Comparison of ENCODE assay signal across 23 cellular contexts in the genomic region with DNA sequence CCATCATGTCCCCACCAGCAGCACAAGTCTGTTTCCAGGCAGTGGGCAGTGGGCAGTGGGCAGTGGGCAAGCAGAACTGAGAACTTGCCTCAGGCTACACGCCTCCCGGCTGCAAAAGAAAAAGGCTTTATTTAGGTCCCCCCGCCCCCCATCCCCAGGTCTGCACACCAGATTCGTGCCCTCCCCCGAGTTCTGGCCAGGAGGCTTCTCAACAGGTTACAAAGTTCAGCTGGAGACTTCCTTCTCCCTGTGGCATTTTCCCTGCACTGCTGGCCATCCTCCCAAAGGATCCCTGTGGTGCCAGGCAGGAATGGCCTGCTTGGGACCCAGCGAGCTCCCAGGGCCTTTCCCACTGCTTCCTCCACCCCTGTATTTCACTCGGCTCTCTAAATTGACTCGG.
"Had no signal": no experiment of that assay in that cellular context is flagged by ENCODE, and none has a peak within 500 bp of the region (broad histone marks: within the 10 kb centered on the region; RNA-seq: fewer than 3 reads in every experiment).

No MANE protein-coding gene starts in this region.

- H3K36me3 ChIP-seq: SJSA1 had no signal

- ATAC-seq: K562 had no signal

- H3K4me1 ChIP-seq: SJSA1 had no signal

- DNase-seq: MV-4-11, NCI-H1048, NCI-H1105, NCI-H1417, NCI-H1436 treated with DMSO at 0.1 percent for 48 hours, NCI-H1694, NCI-H187 treated with DMSO at 0.1 percent for 48 hours, NCI-H2081, NCI-H2171, NCI-H226, NCI-H446, NCI-H510A, NCI-H524 treated with DMSO at 0.1 percent for 48 hours, NCI-H69, NCI-H774, Right ventricle myocardium superior, RPMI8226, SIG-M5 had no signal

- H3K27ac ChIP-seq: HL-60, SJSA1, SK-N-MC had no signal

- H3K4me3 ChIP-seq: K562, SJSA1, SK-N-MC had no signal

- H3K27ac Mint-ChIP-seq: IgD-negative memory B cell had no signal

- H3K4me3 Mint-ChIP-seq: IgD-negative memory B cell had no signal

- H3K27me3 ChIP-seq: SJSA1 had no signal

- H3K9me3 ChIP-seq: SJSA1 had no signal
